Comparison of ENCODE assay signal across 11 cellular contexts in genomic region chr12:52005218-52005902, GRCh38. TPM values are rescaled to one million over a fixed set of nuclear protein-coding genes. Genes with fewer than 3 reads are reported as not detected.
A peak's percentile ranks its signal among the peaks of the same experiment; 100 is the strongest.
DNase-seq lines count a peak whose midpoint lies in the region; ATAC-seq and TF ChIP-seq lines count a peak whose summit lies in the region.
"Had no signal": no experiment of that assay in that cellular context is flagged by ENCODE, and none has a peak within 500 bp of the region (broad histone marks: within the 10 kb centered on the region; RNA-seq: fewer than 3 reads in every experiment).

No MANE protein-coding gene starts in this region.

- H3K27ac Mint-ChIP-seq in activated CD4-positive, alpha-beta memory T cell treated with anti-CD3 and anti-CD28 coated beads, Interleukin-2, amount 10 ng/mL, durations not matched to agents 7 days and 5 days, result no peak overlapping the region
- H3K27ac Mint-ChIP-seq in activated CD4-positive, alpha-beta memory T cell treated with anti-CD3 and anti-CD28 coated beads for 36 hours, result no peak overlapping the region
- H3K27ac Mint-ChIP-seq in activated B cell treated with CpG ODN at 0.5 μM for 24 hours, result peak overlapping the region; percentile 88
- peak overlapping the region; percentile 89 for H3K27ac Mint-ChIP-seq in stimulated activated memory B cell treated with anti-CD40 and anti-IgM and Interleukin-4, amounts not matched to agents 10 μg/mL and 1 μg/mL and 100 μg/mL, for 72 hours

- CTCF ChIA-PET in activated CD4-positive, alpha-beta memory T cell treated with anti-CD3 and anti-CD28 coated beads, Interleukin-2, amount 10 ng/mL, durations not matched to agents 7 days and 5 days (lab: Charles Lee), result interaction anchor here (1.0 to 3.3 kb wide), 4 partner anchors 10 to 34 kb away, joined by 4 to 58 read pairs (median 31); no protein-coding TSS in a partner anchor
- CTCF ChIA-PET in activated CD4-positive, alpha-beta memory T cell treated with anti-CD3 and anti-CD28 coated beads for 36 hours (lab: Charles Lee), result interaction anchor here (0.5 to 8.8 kb wide), 7 partner anchors 10 to 80 kb away, joined by 3 to 168 read pairs (median 7); no protein-coding TSS in a partner anchor
- CTCF ChIA-PET in activated B cell treated with CpG ODN at 0.5 μM for 24 hours (lab: Charles Lee), result interaction anchor here (1.1 to 9.6 kb wide), 7 partner anchors 9 to 118 kb away, joined by 3 to 306 read pairs (median 5); no protein-coding TSS in a partner anchor

- ATAC-seq in activated B cell treated with CpG ODN at 0.5 μM for 24 hours (ENCODE audit: low read depth) (no peak), GM21529 (IDR thresholded peaks at IDR 0.05; ENCODE audit: unreplicated experiment) (no peak), HG02938 (IDR thresholded peaks at IDR 0.05; ENCODE audit: unreplicated experiment) (no peak)
- ATAC-seq in stimulated activated memory B cell treated with anti-CD40 and anti-IgM and Interleukin-4, amounts not matched to agents 10 μg/mL and 1 μg/mL and 100 μg/mL, for 72 hours, result no peak
- ATAC-seq: HepG2 had no signal

- no peaks in the 10 kb centered on the region for H3K9me3 Mint-ChIP-seq in activated CD4-positive, alpha-beta memory T cell treated with anti-CD3 and anti-CD28 coated beads, Interleukin-2, amount 10 ng/mL, durations not matched to agents 7 days and 5 days
- no peaks in the 10 kb centered on the region for H3K9me3 Mint-ChIP-seq in activated CD4-positive, alpha-beta memory T cell treated with anti-CD3 and anti-CD28 coated beads for 36 hours
- H3K9me3 Mint-ChIP-seq in activated B cell treated with CpG ODN at 0.5 μM for 24 hours, result no peaks in the 10 kb centered on the region
- H3K9me3 Mint-ChIP-seq in stimulated activated memory B cell treated with anti-CD40 and anti-IgM and Interleukin-4, amounts not matched to agents 10 μg/mL and 1 μg/mL and 100 μg/mL, for 72 hours, result no peaks in the 10 kb centered on the region

- no peak for TF ChIP-seq CTCF in activated B cell treated with CpG ODN at 0.5 μM for 24 hours (IDR thresholded peaks at IDR 0.05)

- intact Hi-C loops in activated CD4-positive, alpha-beta memory T cell treated with anti-CD3 and anti-CD28 coated beads for 36 hours (cut with micrococcal nuclease), result loop anchor here (1.0 kb wide), 1 partner anchor 12 kb away; no protein-coding TSS in a partner anchor
- intact Hi-C loops in activated B cell treated with CpG ODN at 0.5 μM for 24 hours (cut with micrococcal nuclease), result loop anchor here (1.0 kb wide), 1 partner anchor 12 kb away; no protein-coding TSS in a partner anchor

- H3K27me3 ChIP-seq in layer of hippocampus (ENCODE audit: control insufficient read depth, insufficient read depth, low read length), result no peaks in the 10 kb centered on the region
- H3K27me3 ChIP-seq: suprapubic skin had no signal

- H3K27ac ChIP-seq in layer of hippocampus (ENCODE audit: low read depth, low read length), result peak overlapping the region; percentile 3

- peak overlapping the region; percentile 24 for H3K4me3 Mint-ChIP-seq in activated CD4-positive, alpha-beta memory T cell treated with anti-CD3 and anti-CD28 coated beads, Interleukin-2, amount 10 ng/mL, durations not matched to agents 7 days and 5 days
- H3K4me3 Mint-ChIP-seq in activated CD4-positive, alpha-beta memory T cell treated with anti-CD3 and anti-CD28 coated beads for 36 hours, result no peak overlapping the region
- peak overlapping the region; percentile 87 for H3K4me3 Mint-ChIP-seq in activated B cell treated with CpG ODN at 0.5 μM for 24 hours
- peak overlapping the region; percentile 83 for H3K4me3 Mint-ChIP-seq in stimulated activated memory B cell treated with anti-CD40 and anti-IgM and Interleukin-4, amounts not matched to agents 10 μg/mL and 1 μg/mL and 100 μg/mL, for 72 hours

- no peaks in the 10 kb centered on the region for H3K36me3 Mint-ChIP-seq in activated CD4-positive, alpha-beta memory T cell treated with anti-CD3 and anti-CD28 coated beads, Interleukin-2, amount 10 ng/mL, durations not matched to agents 7 days and 5 days (ENCODE audit: low read depth)
- H3K36me3 Mint-ChIP-seq in activated CD4-positive, alpha-beta memory T cell treated with anti-CD3 and anti-CD28 coated beads for 36 hours, result no peaks in the 10 kb centered on the region
- H3K36me3 Mint-ChIP-seq in activated B cell treated with CpG ODN at 0.5 μM for 24 hours (ENCODE audit: low read depth), result peaks cover 13% of the 10 kb centered on the region
- peaks cover 25% of the 10 kb centered on the region for H3K36me3 Mint-ChIP-seq in stimulated activated memory B cell treated with anti-CD40 and anti-IgM and Interleukin-4, amounts not matched to agents 10 μg/mL and 1 μg/mL and 100 μg/mL, for 72 hours

- peaks cover 34% of the 10 kb centered on the region for H3K27me3 Mint-ChIP-seq in activated CD4-positive, alpha-beta memory T cell treated with anti-CD3 and anti-CD28 coated beads, Interleukin-2, amount 10 ng/mL, durations not matched to agents 7 days and 5 days
- H3K27me3 Mint-ChIP-seq in activated CD4-positive, alpha-beta memory T cell treated with anti-CD3 and anti-CD28 coated beads for 36 hours, result peaks cover 2% of the 10 kb centered on the region
- H3K27me3 Mint-ChIP-seq in activated B cell treated with CpG ODN at 0.5 μM for 24 hours, result no peaks in the 10 kb centered on the region
- H3K27me3 Mint-ChIP-seq in stimulated activated memory B cell treated with anti-CD40 and anti-IgM and Interleukin-4, amounts not matched to agents 10 μg/mL and 1 μg/mL and 100 μg/mL, for 72 hours, result no peaks in the 10 kb centered on the region

- H3K4me1 Mint-ChIP-seq in activated CD4-positive, alpha-beta memory T cell treated with anti-CD3 and anti-CD28 coated beads, Interleukin-2, amount 10 ng/mL, durations not matched to agents 7 days and 5 days, result peaks cover 24% of the 10 kb centered on the region
- peaks cover 14% of the 10 kb centered on the region for H3K4me1 Mint-ChIP-seq in activated CD4-positive, alpha-beta memory T cell treated with anti-CD3 and anti-CD28 coated beads for 36 hours (ENCODE audit: low read depth)
- H3K4me1 Mint-ChIP-seq in activated B cell treated with CpG ODN at 0.5 μM for 24 hours, result peaks cover 44% of the 10 kb centered on the region
- peaks cover 44% of the 10 kb centered on the region for H3K4me1 Mint-ChIP-seq in stimulated activated memory B cell treated with anti-CD40 and anti-IgM and Interleukin-4, amounts not matched to agents 10 μg/mL and 1 μg/mL and 100 μg/mL, for 72 hours

- POLR2A ChIA-PET in activated CD4-positive, alpha-beta memory T cell treated with anti-CD3 and anti-CD28 coated beads, Interleukin-2, amount 10 ng/mL, durations not matched to agents 7 days and 5 days (lab: Charles Lee), result interaction anchor here (12.4 kb wide), 1 partner anchor 16 kb away, joined by 117 read pairs; no protein-coding TSS in a partner anchor
- POLR2A ChIA-PET in activated CD4-positive, alpha-beta memory T cell treated with anti-CD3 and anti-CD28 coated beads for 36 hours (lab: Charles Lee), result interaction anchor here (2.9 kb wide), 1 partner anchor 18 kb away, joined by 28 read pairs; no protein-coding TSS in a partner anchor
- POLR2A ChIA-PET in activated B cell treated with CpG ODN at 0.5 μM for 24 hours (lab: Charles Lee), result interaction anchor here (1.0 to 10.6 kb wide), 10 partner anchors 8 to 1001 kb away, joined by 3 to 217 read pairs (median 14); partner anchors contain the start of genes ACVR1B, ATG101, EIF4B and NR4A1

- DNase-seq in activated CD4-positive, alpha-beta memory T cell treated with anti-CD3 and anti-CD28 coated beads, Interleukin-2, amount 10 ng/mL, durations not matched to agents 7 days and 5 days, result no peak
- no peak for DNase-seq in activated CD4-positive, alpha-beta memory T cell treated with anti-CD3 and anti-CD28 coated beads for 36 hours
- no peak for DNase-seq in activated B cell treated with CpG ODN at 0.5 μM for 24 hours
- DNase-seq in stimulated activated CD4-positive, alpha-beta T cell treated with anti-CD3 and anti-CD28 coated beads, Interleukin-2, amount 100 ng/mL, for 24 hours, result no peak
- DNase-seq: NCI-H2081 had no signal

RNA-seq across cellular contexts. Expression of gene TAMALIN, which starts 1.4 kb away (rescaled TPM):
- 1 to 10 TPM; 5.8 to 7.4 TPM for total RNA-seq in activated CD4-positive, alpha-beta memory T cell treated with anti-CD3 and anti-CD28 coated beads, Interleukin-2, amount 10 ng/mL, durations not matched to agents 7 days and 5 days
- 10 to 100 TPM; 15.1 to 18.7 TPM for total RNA-seq in activated CD4-positive, alpha-beta memory T cell treated with anti-CD3 and anti-CD28 coated beads for 36 hours
- 47.6 and 52.8 TPM in 2 replicates for total RNA-seq in activated B cell treated with CpG ODN at 0.5 μM for 24 hours

RNA-seq across cellular contexts. Expression of gene NR4A1, which starts 45.9 kb away (rescaled TPM):
- total RNA-seq in activated CD4-positive, alpha-beta memory T cell treated with anti-CD3 and anti-CD28 coated beads, Interleukin-2, amount 10 ng/mL, durations not matched to agents 7 days and 5 days, result 10 to 100 TPM; 10.0 to 10.5 TPM
- 10 to 100 TPM; 64.2 to 68.2 TPM for total RNA-seq in activated CD4-positive, alpha-beta memory T cell treated with anti-CD3 and anti-CD28 coated beads for 36 hours
- total RNA-seq in activated B cell treated with CpG ODN at 0.5 μM for 24 hours, result 18.8 and 24.2 TPM in 2 replicates

RNA-seq across cellular contexts. Expression of gene ACVR1B, which starts 53.9 kb away (rescaled TPM):
- total RNA-seq in activated CD4-positive, alpha-beta memory T cell treated with anti-CD3 and anti-CD28 coated beads, Interleukin-2, amount 10 ng/mL, durations not matched to agents 7 days and 5 days, result 1 to 10 TPM; 4.5 to 5.2 TPM
- 1 to 10 TPM; 8.0 to 8.3 TPM for total RNA-seq in activated CD4-positive, alpha-beta memory T cell treated with anti-CD3 and anti-CD28 coated beads for 36 hours
- total RNA-seq in activated B cell treated with CpG ODN at 0.5 μM for 24 hours, result 7.8 and 10.0 TPM in 2 replicates

Comparison
In these comparisons a context has a peak if more than half of its experiments do, and no peak if none do; other contexts are left out.
1. H3K27ac Mint-ChIP-seq: peak in activated B cell treated with CpG ODN at 0.5 μM for 24 hours (single experiment) and stimulated activated memory B cell treated with anti-CD40 and anti-IgM and Interleukin-4, amounts not matched to agents 10 μg/mL and 1 μg/mL and 100 μg/mL, for 72 hours (single experiment); none in activated CD4-positive, alpha-beta memory T cell treated with anti-CD3 and anti-CD28 coated beads, Interleukin-2, amount 10 ng/mL, durations not matched to agents 7 days and 5 days (single experiment) and activated CD4-positive, alpha-beta memory T cell treated with anti-CD3 and anti-CD28 coated beads for 36 hours (single experiment).